9 cellular contexts compared by ENCODE assay signal in the genomic region with DNA sequence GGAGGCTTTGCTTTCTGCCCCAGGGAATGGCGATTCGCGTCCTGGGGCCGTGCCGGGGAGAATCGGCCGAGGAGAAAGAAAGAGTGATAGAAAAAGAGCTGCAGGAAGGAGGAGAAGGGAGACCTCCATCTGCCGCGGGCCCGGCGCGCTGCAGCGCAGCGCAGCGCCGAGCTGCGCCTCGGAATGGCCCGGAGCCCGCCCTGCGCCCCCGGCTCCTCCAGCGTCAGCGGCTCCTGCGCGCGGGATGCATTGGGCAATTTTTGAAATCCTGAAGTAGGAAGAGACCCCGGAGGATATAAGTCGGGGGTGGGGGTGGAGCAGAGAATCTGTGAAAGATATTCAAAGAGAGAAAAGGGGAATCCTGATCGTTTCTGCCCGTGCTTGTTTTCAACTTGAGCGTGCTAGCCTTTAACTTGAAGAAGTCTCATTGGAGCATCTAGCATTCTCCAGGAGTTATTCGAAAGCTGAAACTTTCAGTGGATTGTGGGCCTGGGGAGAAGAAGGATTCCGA. TPM values are rescaled to one million over a fixed set of nuclear protein-coding genes. Genes with fewer than 3 reads are reported as not detected.
A peak's percentile ranks its signal among the peaks of the same experiment; 100 is the strongest.
DNase-seq lines count a peak whose midpoint lies in the region; ATAC-seq and TF ChIP-seq lines count a peak whose summit lies in the region.
"Had no signal": no experiment of that assay in that cellular context is flagged by ENCODE, and none has a peak within 500 bp of the region (broad histone marks: within the 10 kb centered on the region; RNA-seq: fewer than 3 reads in every experiment).

No MANE protein-coding gene starts in this region.

- intact Hi-C loops in dendritic cell treated with granulocyte-macrophage colony-stimulating factor and Interleukin-4, amounts not matched to agents 40 ng/mL and 50 ng/mL, for 4 days (cut with micrococcal nuclease), result loop anchor here (5.0 kb wide), 1 partner anchor 156 kb away; no protein-coding TSS in a partner anchor
- intact Hi-C loops in stomach (cut with DNase I; ENCODE audit: low total_unique reads), result no loop called here
- intact Hi-C loops in CD4-positive, alpha-beta T cell (cut with DNase I, micrococcal nuclease), result no loop called here

- no peaks in the 10 kb centered on the region for H3K36me3 Mint-ChIP-seq in dendritic cell treated with granulocyte-macrophage colony-stimulating factor and Interleukin-4, amounts not matched to agents 40 ng/mL and 50 ng/mL, for 4 days (ENCODE audit: low read depth)
- no peaks in the 10 kb centered on the region for H3K36me3 Mint-ChIP-seq in CD4-positive, alpha-beta T cell (ENCODE audit: low read depth)

- H3K9me3 ChIP-seq in stomach, result no peaks in the 10 kb centered on the region
- no peaks in the 10 kb centered on the region for H3K9me3 ChIP-seq in CD4-positive, alpha-beta T cell (ENCODE audit: control insufficient read depth, low read length)

- H3K4me1 ChIP-seq in stomach, result peaks cover 4 to 31% (median 22%) of the 10 kb centered on the region in 4 donors

- no peak for TF ChIP-seq POLR2A in stomach (IDR thresholded peaks at IDR 0.05)

- H3K27me3 Mint-ChIP-seq in dendritic cell treated with granulocyte-macrophage colony-stimulating factor and Interleukin-4, amounts not matched to agents 40 ng/mL and 50 ng/mL, for 4 days, result peaks cover 60% of the 10 kb centered on the region
- H3K27me3 Mint-ChIP-seq in CD4-positive, alpha-beta T cell, result peaks cover 55% of the 10 kb centered on the region

- H3K9me3 Mint-ChIP-seq in dendritic cell treated with granulocyte-macrophage colony-stimulating factor and Interleukin-4, amounts not matched to agents 40 ng/mL and 50 ng/mL, for 4 days, result no peaks in the 10 kb centered on the region
- H3K9me3 Mint-ChIP-seq in CD4-positive, alpha-beta T cell, result no peaks in the 10 kb centered on the region

- peaks cover 0 to 51% (median 24%) of the 10 kb centered on the region in 3 donors for H3K27me3 ChIP-seq in stomach
- peaks cover 44% of the 10 kb centered on the region for H3K27me3 ChIP-seq in CD4-positive, alpha-beta T cell (ENCODE audit: control insufficient read depth, insufficient read depth, low read length)

- peak; percentile 54 for DNase-seq in EH (ENCODE audit: low read depth)
- DNase-seq in NCI-H146 treated with DMSO at 0.1 percent for 48 hours (lab: John Stamatoyannopoulos, UW; ENCODE audit: unreplicated experiment), result peak; percentile 14
- DNase-seq in left lobe of liver (ENCODE audit: low spot score), result no peak
- no peak for DNase-seq in stomach
- no peak for DNase-seq in CD4-positive, alpha-beta T cell
- no peak for DNase-seq in superior temporal gyrus (ENCODE audit: extremely low spot score)

- peak; percentile 56 for ATAC-seq in left lobe of liver
- ATAC-seq in CD4-positive, alpha-beta T cell (ENCODE audit: poor library complexity), result no peak
- no peak for ATAC-seq in GM21526 (IDR thresholded peaks at IDR 0.05; ENCODE audit: low FRiP score, unreplicated experiment)

- POLR2A ChIA-PET in CD4-positive, alpha-beta T cell (lab: Charles Lee), result no interaction called here

- H3K36me3 ChIP-seq in stomach, result no peaks in the 10 kb centered on the region

- peaks cover 27% of the 10 kb centered on the region for H3K4me1 Mint-ChIP-seq in dendritic cell treated with granulocyte-macrophage colony-stimulating factor and Interleukin-4, amounts not matched to agents 40 ng/mL and 50 ng/mL, for 4 days (ENCODE audit: low read depth)
- H3K4me1 Mint-ChIP-seq in CD4-positive, alpha-beta T cell (ENCODE audit: low read depth), result no peaks in the 10 kb centered on the region
- H3K4me1 Mint-ChIP-seq: IgD-negative memory B cell had no signal

- peak overlapping the region; percentile 79 for H3K27ac Mint-ChIP-seq in dendritic cell treated with granulocyte-macrophage colony-stimulating factor and Interleukin-4, amounts not matched to agents 40 ng/mL and 50 ng/mL, for 4 days
- H3K27ac Mint-ChIP-seq in CD4-positive, alpha-beta T cell, result no peak overlapping the region
- H3K27ac Mint-ChIP-seq: IgD-negative memory B cell had no signal

- no peak for TF ChIP-seq CTCF in stomach (IDR thresholded peaks at IDR 0.05)
- TF ChIP-seq CTCF in CD4-positive, alpha-beta T cell (IDR thresholded peaks at IDR 0.05), result no peak

- peak overlapping the region; percentile 58 to 71 (median 62) for H3K4me3 ChIP-seq in stomach

- WGBS in stomach, 5 donors, result 0 to 2% (median 1%) methylated on average over 33 to 34 of the region's 34 CpGs

- peak overlapping the region; percentile 64 to 90 (median 82) for H3K27ac ChIP-seq in stomach
- H3K27ac ChIP-seq in CD4-positive, alpha-beta T cell (ENCODE audit: low read depth, low read length), result no peak overlapping the region

- CTCF ChIA-PET in CD4-positive, alpha-beta T cell (lab: Charles Lee), result no interaction called here

- peak overlapping the region; percentile 88 for H3K4me3 Mint-ChIP-seq in dendritic cell treated with granulocyte-macrophage colony-stimulating factor and Interleukin-4, amounts not matched to agents 40 ng/mL and 50 ng/mL, for 4 days
- H3K4me3 Mint-ChIP-seq in CD4-positive, alpha-beta T cell, result no peak overlapping the region
- H3K4me3 Mint-ChIP-seq: IgD-negative memory B cell had no signal

- no peak for TF ChIP-seq EP300 in stomach (IDR thresholded peaks at IDR 0.05)

RNA-seq across cellular contexts. Expression of a gene that starts 0.4 kb away (rescaled TPM):
- total RNA-seq in left lobe of liver, result 0.75 TPM
- total RNA-seq in stomach, result 10 to 100 TPM in 4 of 5 donors, 1 to 10 TPM in 1; 4.6 to 50.9 (median 44.6) TPM
- polyA plus RNA-seq in stomach, result 1 to 10 TPM in 1 of 3 donors, under 1 TPM in 2; 0.19 to 2.2 (median 0.31) TPM
- not detected for total RNA-seq in CD4-positive, alpha-beta T cell
- polyA plus RNA-seq: IgD-negative memory B cell had no signal

Comparison
In these comparisons a context has a peak if more than half of its experiments do, and no peak if none do; other contexts are left out.
1. DNase-seq: peak in EH (single experiment) and NCI-H146 treated with DMSO at 0.1 percent for 48 hours (single experiment); none in left lobe of liver (single experiment), stomach (single experiment), CD4-positive, alpha-beta T cell (0 of 10) and superior temporal gyrus (single experiment).